Comparison of ENCODE assay signal across 1 cellular context in the genomic region with DNA sequence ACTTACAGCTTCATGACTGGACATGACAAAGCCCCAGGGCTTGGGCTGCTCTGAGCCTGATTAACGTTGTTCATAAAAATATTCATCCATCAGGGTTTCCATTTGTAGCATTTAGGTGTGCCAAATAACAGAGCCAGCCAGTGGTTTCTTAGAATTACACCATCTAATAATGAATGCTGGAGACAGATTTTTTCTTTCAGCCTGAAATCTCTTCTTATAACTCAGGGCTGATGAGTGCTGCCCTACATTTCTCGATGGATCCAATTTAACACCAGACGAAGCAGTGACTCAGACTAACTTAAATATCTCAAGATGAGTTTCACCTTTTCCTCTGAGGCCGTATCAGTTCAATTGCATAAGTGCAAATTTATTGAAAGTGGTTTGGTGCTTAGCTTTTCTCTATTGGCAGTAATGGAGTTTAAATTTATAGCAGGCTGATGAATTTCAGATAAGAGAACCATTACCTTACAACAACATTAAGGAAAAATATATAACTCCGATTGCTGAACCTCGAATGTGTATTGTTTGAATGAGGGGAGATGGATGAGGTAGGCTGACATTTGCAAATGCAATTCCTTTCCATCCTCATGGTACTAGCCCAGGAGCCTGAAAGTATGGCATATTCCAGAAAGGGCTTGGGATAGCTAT.
A peak's percentile ranks its signal among the peaks of the same experiment; 100 is the strongest.
TF ChIP-seq lines count a peak whose summit lies in the region.

No MANE protein-coding gene starts in this region.

TF ChIP-seq in SK-N-SH, 30 proteins besides CTCF, POLR2A, EP300 and RAD21 (continued from another document):
- TF ChIP-seq, protein P1, sequence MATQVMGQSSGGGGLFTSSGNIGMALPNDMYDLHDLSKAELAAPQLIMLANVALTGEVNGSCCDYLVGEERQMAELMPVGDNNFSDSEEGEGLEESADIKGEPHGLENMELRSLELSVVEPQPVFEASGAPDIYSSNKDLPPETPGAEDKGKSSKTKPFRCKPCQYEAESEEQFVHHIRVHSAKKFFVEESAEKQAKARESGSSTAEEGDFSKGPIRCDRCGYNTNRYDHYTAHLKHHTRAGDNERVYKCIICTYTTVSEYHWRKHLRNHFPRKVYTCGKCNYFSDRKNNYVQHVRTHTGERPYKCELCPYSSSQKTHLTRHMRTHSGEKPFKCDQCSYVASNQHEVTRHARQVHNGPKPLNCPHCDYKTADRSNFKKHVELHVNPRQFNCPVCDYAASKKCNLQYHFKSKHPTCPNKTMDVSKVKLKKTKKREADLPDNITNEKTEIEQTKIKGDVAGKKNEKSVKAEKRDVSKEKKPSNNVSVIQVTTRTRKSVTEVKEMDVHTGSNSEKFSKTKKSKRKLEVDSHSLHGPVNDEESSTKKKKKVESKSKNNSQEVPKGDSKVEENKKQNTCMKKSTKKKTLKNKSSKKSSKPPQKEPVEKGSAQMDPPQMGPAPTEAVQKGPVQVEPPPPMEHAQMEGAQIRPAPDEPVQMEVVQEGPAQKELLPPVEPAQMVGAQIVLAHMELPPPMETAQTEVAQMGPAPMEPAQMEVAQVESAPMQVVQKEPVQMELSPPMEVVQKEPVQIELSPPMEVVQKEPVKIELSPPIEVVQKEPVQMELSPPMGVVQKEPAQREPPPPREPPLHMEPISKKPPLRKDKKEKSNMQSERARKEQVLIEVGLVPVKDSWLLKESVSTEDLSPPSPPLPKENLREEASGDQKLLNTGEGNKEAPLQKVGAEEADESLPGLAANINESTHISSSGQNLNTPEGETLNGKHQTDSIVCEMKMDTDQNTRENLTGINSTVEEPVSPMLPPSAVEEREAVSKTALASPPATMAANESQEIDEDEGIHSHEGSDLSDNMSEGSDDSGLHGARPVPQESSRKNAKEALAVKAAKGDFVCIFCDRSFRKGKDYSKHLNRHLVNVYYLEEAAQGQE (IDR thresholded peaks at IDR 0.05; ENCODE audit: low read depth, low read length), result no peak
- TF ChIP-seq GATA2 (CRISPR knock-in tag; IDR thresholded peaks at IDR 0.05), result peak; percentile 45; the same call in 1 of the 2 replicates
